In the genomic region with DNA sequence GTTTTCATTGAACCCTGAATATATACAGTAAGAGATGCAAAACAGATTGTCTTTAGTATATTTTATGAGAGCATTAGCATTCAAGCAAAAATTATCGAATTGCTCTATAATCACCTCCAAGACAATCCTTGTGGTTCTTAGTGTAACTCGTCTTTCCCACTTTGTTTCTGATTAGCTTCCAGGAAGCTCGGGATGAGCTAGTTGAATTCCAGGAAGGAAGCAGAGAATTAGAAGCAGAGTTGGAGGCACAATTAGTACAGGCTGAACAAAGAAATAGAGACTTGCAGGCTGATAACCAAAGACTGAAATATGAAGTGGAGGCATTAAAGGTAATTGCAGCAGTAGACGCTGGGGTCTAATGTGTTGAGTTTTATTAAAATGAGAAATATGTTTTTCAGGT, we compare ENCODE assay signal across 29 cellular contexts. TPM values are rescaled to one million over a fixed set of nuclear protein-coding genes. Genes with fewer than 3 reads are reported as not detected.
"Had no signal": no experiment of that assay in that cellular context is flagged by ENCODE, and none has a peak within 500 bp of the region (broad histone marks: within the 10 kb centered on the region; RNA-seq: fewer than 3 reads in every experiment).

No MANE protein-coding gene starts in this region.

- H3K9me3 ChIP-seq: right lobe of liver, tibial artery had no signal

- FAIRE-seq: colon, kidney, urothelium cell line had no signal

- H3K9me3 Mint-ChIP-seq: activated naive CD4-positive, alpha-beta T cell treated with anti-CD3 and anti-CD28 coated beads, Interleukin-2, amount 50 U/mL, for 72 hours; activated T-cell treated with anti-CD3 and anti-CD28 coated beads, Interleukin-2, amount 50 U/mL, for 24 hours; activated T-helper 17 cell treated with anti-CD3 and anti-CD28 coated beads, Interleukin-2, amount 50 U/mL, for 72 hours; effector memory CD8-positive, alpha-beta T cell; memory B cell; nephron; stimulated activated naive CD8-positive, alpha-beta T cell treated with anti-CD3 and anti-CD28 coated beads, Interleukin-15, Interleukin-2, amounts not matched to agents 100 ng/mL and 50 ng/mL, for 24 hours had no signal

- DNase-seq: activated CD4-positive, alpha-beta T cell treated with anti-CD3 and anti-CD28 coated beads for 1 hour; activated CD4-positive, alpha-beta T cell treated with anti-CD3 and anti-CD28 coated beads, Interleukin-2, amount 50 U/mL, for 1 hour; activated CD8-positive, alpha-beta memory T cell treated with anti-CD3 and anti-CD28 coated beads, Interleukin-2, amount 50 U/mL, for 4 hours; activated CD8-positive, alpha-beta T cell treated with anti-CD3 and anti-CD28 coated beads, Interleukin-2, amount 10 ng/mL, durations not matched to agents 7 days and 5 days; activated T-cell treated with anti-CD3 and anti-CD28 coated beads, Interleukin-2, amount 50 U/mL, for 24 hours; aorta; brain microvascular endothelial cell; central memory CD4-positive, alpha-beta T cell; dorsolateral prefrontal cortex; effector memory CD8-positive, alpha-beta T cell; foreskin fibroblast; kidney; nucleus accumbens; right lobe of liver; stimulated activated CD4-positive, alpha-beta T cell treated with anti-CD3 and anti-CD28 coated beads, Interleukin-1b, Interleukin-23, amount 100 ng/mL, for 48 hours; T-helper 2 cell; tibial artery had no signal

- ATAC-seq: activated CD8-positive, alpha-beta T cell treated with anti-CD3 and anti-CD28 coated beads, Interleukin-2, amount 10 ng/mL, durations not matched to agents 7 days and 5 days; activated naive CD4-positive, alpha-beta T cell treated with anti-CD3 and anti-CD28 coated beads, Interleukin-2, amount 50 U/mL, for 72 hours; activated T-helper 17 cell treated with anti-CD3 and anti-CD28 coated beads, Interleukin-2, amount 50 U/mL, for 72 hours; effector memory CD8-positive, alpha-beta T cell had no signal

- H3K27me3 Mint-ChIP-seq: activated T-cell treated with anti-CD3 and anti-CD28 coated beads, Interleukin-2, amount 50 U/mL, for 24 hours; activated T-helper 17 cell treated with anti-CD3 and anti-CD28 coated beads, Interleukin-2, amount 50 U/mL, for 72 hours; effector memory CD8-positive, alpha-beta T cell; memory B cell; stimulated activated naive CD8-positive, alpha-beta T cell treated with anti-CD3 and anti-CD28 coated beads, Interleukin-15, Interleukin-2, amounts not matched to agents 100 ng/mL and 50 ng/mL, for 24 hours had no signal

- H3K27ac Mint-ChIP-seq: activated CD8-positive, alpha-beta T cell treated with anti-CD3 and anti-CD28 coated beads, Interleukin-2, amount 10 ng/mL, durations not matched to agents 7 days and 5 days; activated naive CD4-positive, alpha-beta T cell treated with anti-CD3 and anti-CD28 coated beads, Interleukin-2, amount 50 U/mL, for 72 hours; activated T-cell treated with anti-CD3 and anti-CD28 coated beads, Interleukin-2, amount 50 U/mL, for 24 hours; activated T-helper 17 cell treated with anti-CD3 and anti-CD28 coated beads, Interleukin-2, amount 50 U/mL, for 72 hours; memory B cell; nephron; stimulated activated naive CD8-positive, alpha-beta T cell treated with anti-CD3 and anti-CD28 coated beads, Interleukin-15, Interleukin-2, amounts not matched to agents 100 ng/mL and 50 ng/mL, for 24 hours had no signal

- H3K27me3 ChIP-seq: brain microvascular endothelial cell, dorsolateral prefrontal cortex, right lobe of liver, tibial artery had no signal

- H3K4me3 Mint-ChIP-seq: activated CD8-positive, alpha-beta T cell treated with anti-CD3 and anti-CD28 coated beads, Interleukin-2, amount 10 ng/mL, durations not matched to agents 7 days and 5 days; activated T-cell treated with anti-CD3 and anti-CD28 coated beads, Interleukin-2, amount 50 U/mL, for 24 hours; activated T-helper 17 cell treated with anti-CD3 and anti-CD28 coated beads, Interleukin-2, amount 50 U/mL, for 72 hours; effector memory CD8-positive, alpha-beta T cell; memory B cell; nephron; stimulated activated naive CD8-positive, alpha-beta T cell treated with anti-CD3 and anti-CD28 coated beads, Interleukin-15, Interleukin-2, amounts not matched to agents 100 ng/mL and 50 ng/mL, for 24 hours had no signal

- H3K4me3 ChIP-seq: dorsolateral prefrontal cortex, right lobe of liver, skin epidermis, tibial artery had no signal

- H3K27ac ChIP-seq: brain microvascular endothelial cell, dorsolateral prefrontal cortex, epithelial cell of prostate, tibial artery had no signal

RNA-seq across cellular contexts. Expression of gene RNF222, which starts 47.9 kb away (rescaled TPM):
- total RNA-seq: aorta, fibroblast of lung, glomerular endothelial cell, kidney, myocyte, right lobe of liver had no signal
- polyA plus RNA-seq: aorta, fibroblast of lung had no signal
